ENCODE assay signal across 8 cellular contexts in genomic region chr6:152669894-152670293, GRCh38. TPM values are rescaled to one million over a fixed set of nuclear protein-coding genes. Genes with fewer than 3 reads are reported as not detected.
DNase-seq lines count a peak whose midpoint lies in the region; ATAC-seq, FAIRE-seq and TF ChIP-seq lines count a peak whose summit lies in the region.

No MANE protein-coding gene starts in this region.

- intact Hi-C loops in head of caudate nucleus (cut with DNase I), result no loop called here

- peak; percentile 60 for ATAC-seq in GM21723 (IDR thresholded peaks at IDR 0.05; ENCODE audit: unreplicated experiment)

- 9% methylated on average over 1 of the region's 1 CpG for WGBS in hepatocyte (ENCODE audit: low lambda C conversion rate, missing lambda C conversion rate)

- H3K4me2 ChIP-seq in hepatocyte, result no peak overlapping the region

- no peak overlapping the region for H3K27ac ChIP-seq in hepatocyte

- H3K79me2 ChIP-seq in hepatocyte, result no peaks in the 10 kb centered on the region

- H3K4me1 ChIP-seq in hepatocyte (ENCODE audit: insufficient read depth), result no peaks in the 10 kb centered on the region

- in situ Hi-C loops in SK-MEL-5 (cut with HindIII; ENCODE audit: low pct_unique_long_range_greater_than_20kb, low sequenced_read_pairs), result no loop called here

- H2AFZ ChIP-seq in hepatocyte, result no peak overlapping the region

- H4K20me1 ChIP-seq in hepatocyte (ENCODE audit: insufficient read depth, poor library complexity, severe bottlenecking), result no peaks in the 10 kb centered on the region

- H3K4me3 ChIP-seq in AG09309 (ENCODE audit: control insufficient read depth, low read depth, low read length), result no peak overlapping the region
- H3K4me3 ChIP-seq in hepatocyte, result no peak overlapping the region

- no peaks in the 10 kb centered on the region for H3K36me3 ChIP-seq in hepatocyte (replicated peaks; ENCODE audit: insufficient read depth, low read depth)

- TF ChIP-seq POLR2A in H54 (IDR thresholded peaks at IDR 0.05; ENCODE audit: low read depth, low read length), result no peak

- TF ChIP-seq CTCF in AG09309 (IDR thresholded peaks at IDR 0.05; ENCODE audit: control insufficient read depth, insufficient read depth, low read depth, low read length, missing control alignments), result peak; percentile 33
- TF ChIP-seq CTCF in hepatocyte (IDR thresholded peaks at IDR 0.05; ENCODE audit: poor library complexity), result peak; percentile 55

- no peaks in the 10 kb centered on the region for H3K9me2 ChIP-seq in hepatocyte (replicated peaks; ENCODE audit: insufficient read depth)

- no peaks in the 10 kb centered on the region for H3K27me3 ChIP-seq in hepatocyte

- H3K9me3 ChIP-seq in hepatocyte (ENCODE audit: low read depth), result no peaks in the 10 kb centered on the region

- DNase-seq in AG09309 (ENCODE audit: low read depth), result no peak
- DNase-seq in SK-MEL-5 (ENCODE audit: low read depth, low spot score), result peak; percentile 52
- no peak for DNase-seq in hepatocyte (ENCODE audit: low spot score)
- DNase-seq in stimulated activated CD4-positive, alpha-beta T cell treated with anti-CD3 and anti-CD28 coated beads, Interleukin-15, amount 100 ng/mL, for 24 hours, result no peak
- no peak for DNase-seq in NCI-H774 (lab: John Stamatoyannopoulos, UW)
- DNase-seq in head of caudate nucleus, result no peak
- no peak for DNase-seq in H54 (ENCODE audit: insufficient read length, low spot score)

- no peak for FAIRE-seq in H54 (lab: Jason Lieb, UNC)

RNA-seq across cellular contexts. Expression of gene MYCT1, which starts 27.8 kb away (rescaled TPM):
- 0.11 TPM in 1 of 2 replicates, not detected in the other for total RNA-seq in SK-MEL-5 (2014; rRNA removed; shearing (Covaris generic))
- polyA plus RNA-seq in SK-MEL-5 (2015; cell fraction: cytosol; rRNA removed), result 0.21 and 0.39 TPM in 2 replicates
- polyA plus RNA-seq in SK-MEL-5 (2015; cell fraction: nucleus; rRNA removed), result 0.21 TPM in 1 of 2 replicates, not detected in the other
- 0.53 and 1.1 TPM in 2 replicates for total RNA-seq in hepatocyte
- 0.05 and 0.72 TPM in 2 replicates for polyA plus RNA-seq in hepatocyte

RNA-seq across cellular contexts. Expression of gene SYNE1, which starts 32.7 kb away (rescaled TPM):
- total RNA-seq in SK-MEL-5 (2014; rRNA removed; shearing (Covaris generic)), result 25.5 and 35.7 TPM in 2 replicates
- 20.1 and 27.9 TPM in 2 replicates for polyA plus RNA-seq in SK-MEL-5 (2015; cell fraction: cytosol; rRNA removed)
- polyA plus RNA-seq in SK-MEL-5 (2015; cell fraction: nucleus; rRNA removed), result 26.8 and 41.9 TPM in 2 replicates
- 58.0 and 59.9 TPM in 2 replicates for total RNA-seq in hepatocyte
- 17.6 and 19.3 TPM in 2 replicates for polyA plus RNA-seq in hepatocyte
